8 cellular contexts compared by ENCODE assay signal in the genomic region with DNA sequence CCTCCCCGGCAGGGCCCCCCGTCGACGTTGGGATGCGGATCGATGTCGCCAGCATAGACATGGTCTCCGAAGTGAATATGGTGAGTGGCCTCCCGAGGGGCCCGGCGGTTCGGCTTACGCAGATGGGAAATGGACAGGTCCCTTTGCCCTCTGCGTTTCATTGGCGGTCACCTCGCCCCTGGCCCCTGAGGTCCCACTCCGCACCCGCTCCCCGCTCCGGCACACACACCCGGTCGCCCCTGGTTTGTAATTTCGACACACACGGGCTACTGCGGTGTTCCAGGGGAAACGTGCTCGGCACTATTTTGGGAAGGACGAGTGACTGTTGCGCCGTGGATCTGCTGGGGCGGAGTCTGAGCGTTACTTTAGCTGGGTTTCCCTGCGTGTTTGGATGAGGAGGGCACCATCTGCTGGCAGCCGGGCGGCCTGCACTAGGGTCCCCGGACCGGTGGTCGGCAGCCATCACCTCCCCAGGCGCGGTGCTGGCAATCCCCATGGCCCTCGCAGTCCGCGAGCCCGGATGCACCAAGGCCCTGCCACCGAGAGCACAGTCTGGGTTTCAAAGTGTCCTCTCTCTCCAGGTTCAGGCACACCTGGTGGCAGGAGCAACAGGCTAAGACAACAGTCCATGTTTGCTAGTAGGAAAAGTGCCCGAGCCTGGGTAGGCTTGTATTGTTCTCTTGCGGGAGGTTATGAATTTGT. TPM values are rescaled to one million over a fixed set of nuclear protein-coding genes. Genes with fewer than 3 reads are reported as not detected.
DNase-seq lines count a peak whose midpoint lies in the region; ATAC-seq and TF ChIP-seq lines count a peak whose summit lies in the region.

No MANE protein-coding gene starts in this region.

- TF ChIP-seq POLR2A in body of pancreas (IDR thresholded peaks at IDR 0.05), result no peak
- TF ChIP-seq POLR2A in sigmoid colon (IDR thresholded peaks at IDR 0.05), result no peak

- H3K4me1 ChIP-seq in SJSA1 (replicated peaks), result no peaks in the 10 kb centered on the region
- peaks cover 16% of the 10 kb centered on the region for H3K4me1 ChIP-seq in body of pancreas
- H3K4me1 ChIP-seq in sigmoid colon, result peaks cover 0 to 18% (median 13%) of the 10 kb centered on the region in 4 donors

- 2% methylated on average over 15 to 47 of the region's 47 CpGs for WGBS in body of pancreas, 2 donors
- WGBS in sigmoid colon, 2 donors, result 2 to 3% methylated on average over 47 of the region's 47 CpGs

- intact Hi-C loops in body of pancreas (cut with DNase I), result no loop called here
- intact Hi-C loops in sigmoid colon (cut with DNase I), result no loop called here

- DNase-seq in EH (ENCODE audit: low read depth) (peak; percentile 33), HS-27A (ENCODE audit: low read depth) (peak; percentile 60), SJSA1 (ENCODE audit: low read depth in 1 of 2, low spot score in 2 of 2) (peak; percentile 26 to 42), body of pancreas (peak; percentile 38 to 58 (median 40)), iPS DF 19.7 (ENCODE audit: low read depth, low spot score) (peak; percentile 45), sigmoid colon (peak; percentile 62), NCI-H2029 treated with DMSO at 0.1 percent for 48 hours (lab: John Stamatoyannopoulos, UW) (no peak)

- no peak overlapping the region for H3K27ac ChIP-seq in SJSA1
- H3K27ac ChIP-seq in body of pancreas, result no peak overlapping the region
- H3K27ac ChIP-seq in sigmoid colon, result no peak overlapping the region

- TF ChIP-seq EP300 in sigmoid colon (IDR thresholded peaks at IDR 0.05), result no peak

- H3K9me3 ChIP-seq in SJSA1 (replicated peaks) (no peaks in the 10 kb centered on the region), body of pancreas (no peaks in the 10 kb centered on the region), sigmoid colon (no peaks in the 10 kb centered on the region)

- ATAC-seq in GM21447 (IDR thresholded peaks at IDR 0.05; ENCODE audit: unreplicated experiment), result peak; percentile 94
- peak; percentile 63 for ATAC-seq in body of pancreas

- H3K4me3 ChIP-seq in SJSA1, result peak overlapping the region; percentile 35
- peak overlapping the region; percentile 0 to 42 for H3K4me3 ChIP-seq in body of pancreas
- peak overlapping the region in 3 of 4 donors; percentile 26 to 44 (median 44) for H3K4me3 ChIP-seq in sigmoid colon

- TF ChIP-seq CTCF in body of pancreas (IDR thresholded peaks at IDR 0.05) (peak; percentile 36 to 71 (median 55)), sigmoid colon (IDR thresholded peaks at IDR 0.05) (peak in 2 of 4 experiments; percentile 12 to 29)

- H3K27me3 ChIP-seq in SJSA1 (replicated peaks) (peaks cover 3% of the 10 kb centered on the region; the same call in 1 of the 2 replicates), body of pancreas (no peaks in the 10 kb centered on the region), sigmoid colon (peaks cover 10 to 29% (median 11%) of the 10 kb centered on the region in 3 donors)

- no peaks in the 10 kb centered on the region for H3K36me3 ChIP-seq in SJSA1
- H3K36me3 ChIP-seq in body of pancreas (replicated peaks in 1 of 2; ENCODE audit: insufficient read depth in 1 of 2, low read depth in 2 of 2), result no peaks in the 10 kb centered on the region
- no peaks in the 10 kb centered on the region for H3K36me3 ChIP-seq in sigmoid colon

RNA-seq across cellular contexts. Expression of gene GABRB1, which starts 1.2 kb away (rescaled TPM):
- not detected in 2 replicates for total RNA-seq in SJSA1 (2014; rRNA removed; shearing (Covaris generic))
- not detected for total RNA-seq in body of pancreas
- 1 to 10 TPM in 1 of 4 donors, under 1 TPM in 3; 0.36 to 1.7 (median 0.65) TPM for total RNA-seq in sigmoid colon
- polyA plus RNA-seq in sigmoid colon, result under 1 TPM in 1 of 3 donors, not detected in 2; 0.22 TPM

RNA-seq across cellular contexts. Expression of gene GABRA4, which starts 39.2 kb away (rescaled TPM):
- total RNA-seq in SJSA1 (2014; rRNA removed; shearing (Covaris generic)), result not detected in 2 replicates
- total RNA-seq in body of pancreas (under 1 TPM in 1 of 2 donors, not detected in 1; 0.78 TPM), sigmoid colon (under 1 TPM in 3 of 4 donors, not detected in 1; 0.14 to 0.36 (median 0.28) TPM)
- under 1 TPM in 1 of 3 donors, not detected in 2; 0.09 TPM for polyA plus RNA-seq in sigmoid colon
